Comparison of ENCODE assay signal across 8 cellular contexts in genomic region chr6:37210313-37210898, GRCh38. TPM values are rescaled to one million over a fixed set of nuclear protein-coding genes. Genes with fewer than 3 reads are reported as not detected.
DNase-seq lines count a peak whose midpoint lies in the region; ATAC-seq and TF ChIP-seq lines count a peak whose summit lies in the region.

No MANE protein-coding gene starts in this region.

- no peak overlapping the region for H2BK5ac ChIP-seq in mesenchymal stem cell (ENCODE audit: low read depth, low read length, poor library complexity, severe bottlenecking)

- DNase-seq in Calu3 (peak; percentile 85), HUDEP-2 (lab: John Stamatoyannopoulos, UW; ENCODE audit: unreplicated experiment in 76 of 76) (peak in 70 of 76 experiments; percentile 26 to 94 (median 76)), NOMO-1 (lab: John Stamatoyannopoulos, UW; ENCODE audit: unreplicated experiment in 2 of 2) (peak; percentile 58 to 67), mesenchymal stem cell (peak; percentile 86)
- peak; percentile 51 to 58 for DNase-seq in activated CD8-positive, alpha-beta memory T cell treated with anti-CD3 and anti-CD28 coated beads for 1 hour (ENCODE audit: extremely low read depth in 1 of 2, low read depth in 1 of 2)
- peak; percentile 48 to 68 (median 51) for DNase-seq in effector memory CD4-positive, alpha-beta T cell
- DNase-seq in stimulated activated CD8-positive, alpha-beta memory T cell treated with anti-CD3 and anti-CD28 coated beads, Interleukin-4, amount 100 ng/mL, for 4 hours (ENCODE audit: low read depth in 2 of 2, low spot score in 1 of 2) = peak; percentile 50 to 75

- WGBS in mesenchymal stem cell = 73% methylated on average over 6 of the region's 7 CpGs

- no peak overlapping the region for H2BK120ac ChIP-seq in mesenchymal stem cell (ENCODE audit: low read depth, low read length)

- no peak overlapping the region for H3K23ac ChIP-seq in mesenchymal stem cell (ENCODE audit: low read length in 2 of 2)

- H2AFZ ChIP-seq in mesenchymal stem cell (ENCODE audit: low read depth, low read length) = no peak overlapping the region

- H3K4me3 ChIP-seq in effector memory CD4-positive, alpha-beta T cell (ENCODE audit: insufficient read depth, low read depth, low read length, poor library complexity, severe bottlenecking) = no peak overlapping the region
- no peak overlapping the region for H3K4me3 ChIP-seq in mesenchymal stem cell (ENCODE audit: insufficient read depth in 1 of 2, low read depth in 1 of 2, low read length in 2 of 2)

- ATAC-seq in GM21515 (IDR thresholded peaks at IDR 0.05; ENCODE audit: unreplicated experiment) = no peak

- no peak overlapping the region for H4K91ac ChIP-seq in mesenchymal stem cell (ENCODE audit: low read length)

- no peak overlapping the region for H4K8ac ChIP-seq in mesenchymal stem cell (ENCODE audit: low read length)

- no peak overlapping the region for H3K4me2 ChIP-seq in mesenchymal stem cell (ENCODE audit: low read length, poor library complexity, severe bottlenecking)

- H3K4me1 Mint-ChIP-seq in Calu3 (ENCODE audit: low read depth, unreplicated experiment) = peaks cover 12% of the 10 kb centered on the region

- peak; percentile 80 for TF ChIP-seq CTCF in Calu3 (IDR thresholded peaks at IDR 0.05; ENCODE audit: unreplicated experiment)

- H3K27me3 ChIP-seq in effector memory CD4-positive, alpha-beta T cell (replicated peaks; ENCODE audit: control insufficient read depth, insufficient read depth, low read length, poor library complexity, severe bottlenecking) = no peaks in the 10 kb centered on the region
- peaks cover 4 to 5% of the 10 kb centered on the region in 2 experiments for H3K27me3 ChIP-seq in mesenchymal stem cell (ENCODE audit: control insufficient read depth in 1 of 2, insufficient read depth in 1 of 2, low read length in 2 of 2)

- H3K36me3 Mint-ChIP-seq in Calu3 (ENCODE audit: insufficient read depth, unreplicated experiment) = no peaks in the 10 kb centered on the region

- H3K4me1 ChIP-seq in effector memory CD4-positive, alpha-beta T cell (ENCODE audit: control insufficient read depth, insufficient read depth, low read length, poor library complexity, severe bottlenecking) = peaks cover 21% of the 10 kb centered on the region
- H3K4me1 ChIP-seq in mesenchymal stem cell (ENCODE audit: control insufficient read depth, insufficient read depth, low read depth, low read length) = peaks cover 4% of the 10 kb centered on the region

- H3K27me3 Mint-ChIP-seq in Calu3 (ENCODE audit: unreplicated experiment) = peaks cover 15% of the 10 kb centered on the region

- no peaks in the 10 kb centered on the region for H3K9me3 Mint-ChIP-seq in Calu3 (ENCODE audit: low read depth, unreplicated experiment)

- H3K14ac ChIP-seq in mesenchymal stem cell (ENCODE audit: low read length in 2 of 2) = no peak overlapping the region

- no peaks in the 10 kb centered on the region for H3K9me3 ChIP-seq in effector memory CD4-positive, alpha-beta T cell (ENCODE audit: control insufficient read depth, low read length)
- no peaks in the 10 kb centered on the region for H3K9me3 ChIP-seq in mesenchymal stem cell (ENCODE audit: control insufficient read depth, low read length)

- peak overlapping the region; percentile 27 for H2AK5ac ChIP-seq in mesenchymal stem cell (ENCODE audit: low read length, severe bottlenecking)

- intact Hi-C loops in Calu3 (cut with micrococcal nuclease; ENCODE audit: unreplicated experiment) = loop anchor here (1.0 kb wide), 1 partner anchor 192 kb away; no protein-coding TSS in a partner anchor

- peak overlapping the region; percentile 55 for H3K27ac ChIP-seq in effector memory CD4-positive, alpha-beta T cell (ENCODE audit: insufficient read depth, low read length, poor library complexity, severe bottlenecking)
- H3K27ac ChIP-seq in mesenchymal stem cell (ENCODE audit: low read length, poor library complexity, severe bottlenecking) = no peak overlapping the region

- no peak overlapping the region for H3K4me3 Mint-ChIP-seq in Calu3 (ENCODE audit: low read depth, unreplicated experiment)

- no peak overlapping the region for H3K27ac Mint-ChIP-seq in Calu3 (ENCODE audit: unreplicated experiment)

- H3K36me3 ChIP-seq in effector memory CD4-positive, alpha-beta T cell (ENCODE audit: control insufficient read depth, insufficient read depth, low read length) = no peaks in the 10 kb centered on the region
- no peaks in the 10 kb centered on the region for H3K36me3 ChIP-seq in mesenchymal stem cell (ENCODE audit: control insufficient read depth in 1 of 2, insufficient read depth in 2 of 2, low read depth in 1 of 2, low read length in 2 of 2)

- no peak overlapping the region for H3K4ac ChIP-seq in mesenchymal stem cell (ENCODE audit: low read depth in 1 of 2, low read length in 2 of 2)

- H3K79me1 ChIP-seq in mesenchymal stem cell (replicated peaks; ENCODE audit: low read length, poor library complexity, severe bottlenecking) = no peaks in the 10 kb centered on the region

- H2BK12ac ChIP-seq in mesenchymal stem cell (ENCODE audit: low read length in 2 of 2) = peak overlapping the region in 1 of 2 experiments; percentile 14

- CTCF ChIA-PET in Calu3 (lab: Charles Lee) = interaction anchor here (0.6 to 6.6 kb wide), 18 partner anchors 12 to 447 kb away, joined by 3 to 185 read pairs (median 5); partner anchors contain the start of gene C6orf89

- H3K9ac ChIP-seq in mesenchymal stem cell (ENCODE audit: low read length) = peak overlapping the region; percentile 53

- no peak overlapping the region for H3K18ac ChIP-seq in mesenchymal stem cell (ENCODE audit: low read depth in 1 of 2, low read length in 2 of 2)

- no peak overlapping the region for H2BK15ac ChIP-seq in mesenchymal stem cell (ENCODE audit: low read depth, poor library complexity, severe bottlenecking)

- BruUV-seq in Calu3 (replicated peaks; lab: Mats Ljungman, UMichigan) = no TSS peak

RNA-seq across cellular contexts. Expression of gene PIM1, which starts 40.5 kb away (rescaled TPM):
- 18.6 and 19.1 TPM in 2 replicates for total RNA-seq in Calu3 (2022)
- 14.5 TPM for polyA plus RNA-seq in mesenchymal stem cell (2013, experiment 1 of 2)
- 13.6 TPM for polyA plus RNA-seq in mesenchymal stem cell (2013, experiment 2 of 2)

RNA-seq across cellular contexts. Expression of gene TBC1D22B, which starts 47.2 kb away (rescaled TPM):
- 14.6 and 14.8 TPM in 2 replicates for total RNA-seq in Calu3 (2022)
- 7.1 TPM for polyA plus RNA-seq in mesenchymal stem cell (2013, experiment 1 of 2)
- polyA plus RNA-seq in mesenchymal stem cell (2013, experiment 2 of 2) = 7.1 TPM

RNA-seq across cellular contexts. Expression of gene TMEM217, which starts 47.5 kb away (rescaled TPM):
- 0.99 and 1.5 TPM in 2 replicates for total RNA-seq in Calu3 (2022)
- polyA plus RNA-seq in mesenchymal stem cell (2013, experiment 1 of 2) = 2.0 TPM
- polyA plus RNA-seq in mesenchymal stem cell (2013, experiment 2 of 2) = 2.5 TPM
